In the genomic region with DNA sequence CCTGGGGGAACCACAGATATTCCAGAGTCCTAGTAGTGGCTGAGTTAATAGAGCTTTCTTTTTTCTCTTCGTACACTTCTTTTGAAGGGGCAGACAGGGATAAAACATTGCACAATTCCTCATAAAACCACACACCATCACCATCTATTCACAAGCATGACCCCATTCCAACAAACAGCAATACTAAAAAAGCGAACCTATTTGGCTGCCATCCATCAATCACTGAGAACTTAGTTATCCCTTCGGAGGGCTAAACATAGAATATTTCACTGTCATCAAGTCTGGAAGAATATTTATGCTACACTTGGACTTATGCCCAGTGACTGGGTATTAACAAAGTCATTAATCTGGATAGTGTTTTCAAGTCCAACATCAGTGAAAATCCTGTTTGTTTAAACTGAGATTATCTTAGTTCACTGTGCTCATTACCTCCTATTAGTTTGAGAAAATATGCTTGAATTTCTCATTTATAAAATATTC, we compare ENCODE assay signal across 1 cellular context.
TF ChIP-seq lines count a peak whose summit lies in the region.

No MANE protein-coding gene starts in this region.

TF ChIP-seq in HEK293, 187 proteins besides CTCF, POLR2A, EP300 and RAD21 (continued from another document and continues in another):
- TF ChIP-seq MYNN (tag by site-specific recombination; IDR thresholded peaks at IDR 0.05; ENCODE audit: borderline replicate concordance) = no peak
- TF ChIP-seq, protein P1, sequence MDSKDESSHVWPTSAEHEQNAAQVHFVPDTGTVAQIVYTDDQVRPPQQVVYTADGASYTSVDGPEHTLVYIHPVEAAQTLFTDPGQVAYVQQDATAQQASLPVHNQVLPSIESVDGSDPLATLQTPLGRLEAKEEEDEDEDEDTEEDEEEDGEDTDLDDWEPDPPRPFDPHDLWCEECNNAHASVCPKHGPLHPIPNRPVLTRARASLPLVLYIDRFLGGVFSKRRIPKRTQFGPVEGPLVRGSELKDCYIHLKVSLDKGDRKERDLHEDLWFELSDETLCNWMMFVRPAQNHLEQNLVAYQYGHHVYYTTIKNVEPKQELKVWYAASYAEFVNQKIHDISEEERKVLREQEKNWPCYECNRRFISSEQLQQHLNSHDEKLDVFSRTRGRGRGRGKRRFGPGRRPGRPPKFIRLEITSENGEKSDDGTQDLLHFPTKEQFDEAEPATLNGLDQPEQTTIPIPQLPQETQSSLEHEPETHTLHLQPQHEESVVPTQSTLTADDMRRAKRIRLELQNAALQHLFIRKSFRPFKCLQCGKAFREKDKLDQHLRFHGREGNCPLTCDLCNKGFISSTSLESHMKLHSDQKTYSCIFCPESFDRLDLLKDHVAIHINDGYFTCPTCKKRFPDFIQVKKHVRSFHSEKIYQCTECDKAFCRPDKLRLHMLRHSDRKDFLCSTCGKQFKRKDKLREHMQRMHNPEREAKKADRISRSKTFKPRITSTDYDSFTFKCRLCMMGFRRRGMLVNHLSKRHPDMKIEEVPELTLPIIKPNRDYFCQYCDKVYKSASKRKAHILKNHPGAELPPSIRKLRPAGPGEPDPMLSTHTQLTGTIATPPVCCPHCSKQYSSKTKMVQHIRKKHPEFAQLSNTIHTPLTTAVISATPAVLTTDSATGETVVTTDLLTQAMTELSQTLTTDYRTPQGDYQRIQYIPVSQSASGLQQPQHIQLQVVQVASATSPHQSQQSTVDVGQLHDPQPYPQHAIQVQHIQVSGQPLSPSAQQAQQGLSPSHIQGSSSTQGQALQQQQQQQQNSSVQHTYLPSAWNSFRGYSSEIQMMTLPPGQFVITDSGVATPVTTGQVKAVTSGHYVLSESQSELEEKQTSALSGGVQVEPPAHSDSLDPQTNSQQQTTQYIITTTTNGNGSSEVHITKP (tag by site-specific recombination; IDR thresholded peaks at IDR 0.05) = peak; percentile 74
- TF ChIP-seq ZSCAN23 (tag by site-specific recombination; IDR thresholded peaks at IDR 0.05) = peak; percentile 80; the same call in 1 of the 2 replicates
- TF ChIP-seq TCF7L2 (IDR thresholded peaks at IDR 0.05; ENCODE audit: borderline replicate concordance, low read depth, low read length) = peak; percentile 75; the same call in 1 of the 2 replicates
- TF ChIP-seq, protein P2, sequence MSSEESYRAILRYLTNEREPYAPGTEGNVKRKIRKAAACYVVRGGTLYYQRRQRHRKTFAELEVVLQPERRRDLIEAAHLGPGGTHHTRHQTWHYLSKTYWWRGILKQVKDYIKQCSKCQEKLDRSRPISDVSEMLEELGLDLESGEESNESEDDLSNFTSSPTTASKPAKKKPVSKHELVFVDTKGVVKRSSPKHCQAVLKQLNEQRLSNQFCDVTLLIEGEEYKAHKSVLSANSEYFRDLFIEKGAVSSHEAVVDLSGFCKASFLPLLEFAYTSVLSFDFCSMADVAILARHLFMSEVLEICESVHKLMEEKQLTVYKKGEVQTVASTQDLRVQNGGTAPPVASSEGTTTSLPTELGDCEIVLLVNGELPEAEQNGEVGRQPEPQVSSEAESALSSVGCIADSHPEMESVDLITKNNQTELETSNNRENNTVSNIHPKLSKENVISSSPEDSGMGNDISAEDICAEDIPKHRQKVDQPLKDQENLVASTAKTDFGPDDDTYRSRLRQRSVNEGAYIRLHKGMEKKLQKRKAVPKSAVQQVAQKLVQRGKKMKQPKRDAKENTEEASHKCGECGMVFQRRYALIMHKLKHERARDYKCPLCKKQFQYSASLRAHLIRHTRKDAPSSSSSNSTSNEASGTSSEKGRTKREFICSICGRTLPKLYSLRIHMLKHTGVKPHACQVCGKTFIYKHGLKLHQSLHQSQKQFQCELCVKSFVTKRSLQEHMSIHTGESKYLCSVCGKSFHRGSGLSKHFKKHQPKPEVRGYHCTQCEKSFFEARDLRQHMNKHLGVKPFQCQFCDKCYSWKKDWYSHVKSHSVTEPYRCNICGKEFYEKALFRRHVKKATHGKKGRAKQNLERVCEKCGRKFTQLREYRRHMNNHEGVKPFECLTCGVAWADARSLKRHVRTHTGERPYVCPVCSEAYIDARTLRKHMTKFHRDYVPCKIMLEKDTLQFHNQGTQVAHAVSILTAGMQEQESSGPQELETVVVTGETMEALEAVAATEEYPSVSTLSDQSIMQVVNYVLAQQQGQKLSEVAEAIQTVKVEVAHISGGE (tag by site-specific recombination; conservative IDR thresholded peaks at IDR 0.05; ENCODE audit: low read depth) = no peak
- TF ChIP-seq ZNF423 (tag by site-specific recombination; IDR thresholded peaks at IDR 0.05) = no peak
- TF ChIP-seq ZNF140 (tag by site-specific recombination; IDR thresholded peaks at IDR 0.05) = no peak
- TF ChIP-seq ZFP41 (tag by site-specific recombination; IDR thresholded peaks at IDR 0.05; ENCODE audit: borderline replicate concordance) = no peak
- no peak for TF ChIP-seq ZNF776 (tag by site-specific recombination; IDR thresholded peaks at IDR 0.05; ENCODE audit: borderline replicate concordance)
- TF ChIP-seq ZNF623 (tag by site-specific recombination; IDR thresholded peaks at IDR 0.05) = no peak
- TF ChIP-seq ZNF184 (tag by site-specific recombination; IDR thresholded peaks at IDR 0.05) = no peak
- no peak for TF ChIP-seq ZNF169 (tag by site-specific recombination; IDR thresholded peaks at IDR 0.05)
- TF ChIP-seq HOXD13 (CRISPR knock-in tag; IDR thresholded peaks at IDR 0.05; ENCODE audit: borderline replicate concordance) = peak; percentile 50; the same call in 1 of the 2 replicates
- no peak for TF ChIP-seq KLF1 (tag by site-specific recombination; IDR thresholded peaks at IDR 0.05)
- peak; percentile 74; the same call in 1 of the 2 replicates for TF ChIP-seq ZNF2 (tag by site-specific recombination; IDR thresholded peaks at IDR 0.05)
- no peak for TF ChIP-seq ZNF530 (tag by site-specific recombination; IDR thresholded peaks at IDR 0.05; ENCODE audit: low read depth)
- TF ChIP-seq ZNF701 (tag by site-specific recombination; IDR thresholded peaks at IDR 0.05) = no peak
- TF ChIP-seq ZNF585B (tag by site-specific recombination; IDR thresholded peaks at IDR 0.05) = no peak
- TF ChIP-seq, protein P3, sequence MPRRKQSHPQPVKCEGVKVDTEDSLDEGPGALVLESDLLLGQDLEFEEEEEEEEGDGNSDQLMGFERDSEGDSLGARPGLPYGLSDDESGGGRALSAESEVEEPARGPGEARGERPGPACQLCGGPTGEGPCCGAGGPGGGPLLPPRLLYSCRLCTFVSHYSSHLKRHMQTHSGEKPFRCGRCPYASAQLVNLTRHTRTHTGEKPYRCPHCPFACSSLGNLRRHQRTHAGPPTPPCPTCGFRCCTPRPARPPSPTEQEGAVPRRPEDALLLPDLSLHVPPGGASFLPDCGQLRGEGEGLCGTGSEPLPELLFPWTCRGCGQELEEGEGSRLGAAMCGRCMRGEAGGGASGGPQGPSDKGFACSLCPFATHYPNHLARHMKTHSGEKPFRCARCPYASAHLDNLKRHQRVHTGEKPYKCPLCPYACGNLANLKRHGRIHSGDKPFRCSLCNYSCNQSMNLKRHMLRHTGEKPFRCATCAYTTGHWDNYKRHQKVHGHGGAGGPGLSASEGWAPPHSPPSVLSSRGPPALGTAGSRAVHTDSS (tag by site-specific recombination; IDR thresholded peaks at IDR 0.05) = peak; percentile 58
- no peak for TF ChIP-seq HOXA7 (CRISPR knock-in tag; IDR thresholded peaks at IDR 0.05; ENCODE audit: borderline replicate concordance)
- TF ChIP-seq, protein P4, sequence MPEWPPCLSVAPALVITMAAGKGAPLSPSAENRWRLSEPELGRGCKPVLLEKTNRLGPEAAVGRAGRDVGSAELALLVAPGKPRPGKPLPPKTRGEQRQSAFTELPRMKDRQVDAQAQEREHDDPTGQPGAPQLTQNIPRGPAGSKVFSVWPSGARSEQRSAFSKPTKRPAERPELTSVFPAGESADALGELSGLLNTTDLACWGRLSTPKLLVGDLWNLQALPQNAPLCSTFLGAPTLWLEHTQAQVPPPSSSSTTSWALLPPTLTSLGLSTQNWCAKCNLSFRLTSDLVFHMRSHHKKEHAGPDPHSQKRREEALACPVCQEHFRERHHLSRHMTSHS (tag by site-specific recombination; IDR thresholded peaks at IDR 0.05) = peak; percentile 95
- TF ChIP-seq ZNF48 (tag by site-specific recombination; IDR thresholded peaks at IDR 0.05) = no peak
- TF ChIP-seq ZNF529 (tag by site-specific recombination; IDR thresholded peaks at IDR 0.05; ENCODE audit: insufficient replicate concordance) = no peak
- TF ChIP-seq, protein P5, sequence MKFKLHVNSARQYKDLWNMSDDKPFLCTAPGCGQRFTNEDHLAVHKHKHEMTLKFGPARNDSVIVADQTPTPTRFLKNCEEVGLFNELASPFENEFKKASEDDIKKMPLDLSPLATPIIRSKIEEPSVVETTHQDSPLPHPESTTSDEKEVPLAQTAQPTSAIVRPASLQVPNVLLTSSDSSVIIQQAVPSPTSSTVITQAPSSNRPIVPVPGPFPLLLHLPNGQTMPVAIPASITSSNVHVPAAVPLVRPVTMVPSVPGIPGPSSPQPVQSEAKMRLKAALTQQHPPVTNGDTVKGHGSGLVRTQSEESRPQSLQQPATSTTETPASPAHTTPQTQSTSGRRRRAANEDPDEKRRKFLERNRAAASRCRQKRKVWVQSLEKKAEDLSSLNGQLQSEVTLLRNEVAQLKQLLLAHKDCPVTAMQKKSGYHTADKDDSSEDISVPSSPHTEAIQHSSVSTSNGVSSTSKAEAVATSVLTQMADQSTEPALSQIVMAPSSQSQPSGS (tag by site-specific recombination; IDR thresholded peaks at IDR 0.05; ENCODE audit: low read depth) = peak; percentile 87
- peak; percentile 91 for TF ChIP-seq ZXDB (tag by site-specific recombination; IDR thresholded peaks at IDR 0.05)
- TF ChIP-seq ZNF302 (tag by site-specific recombination; IDR thresholded peaks at IDR 0.05; ENCODE audit: low read depth) = no peak
- TF ChIP-seq ZNF747 (tag by site-specific recombination; IDR thresholded peaks at IDR 0.05) = no peak
- TF ChIP-seq ZFP3 (tag by site-specific recombination; IDR thresholded peaks at IDR 0.05; ENCODE audit: low read depth) = no peak
- TF ChIP-seq OSR2 (tag by site-specific recombination; IDR thresholded peaks at IDR 0.05) = peak; percentile 97
- TF ChIP-seq ZNF76 (tag by site-specific recombination; IDR thresholded peaks at IDR 0.05; ENCODE audit: borderline replicate concordance, low read depth) = no peak; the same call in 1 of the 2 replicates
- TF ChIP-seq ZNF677 (tag by site-specific recombination; IDR thresholded peaks at IDR 0.05) = no peak
- no peak for TF ChIP-seq SCRT2 (tag by site-specific recombination; IDR thresholded peaks at IDR 0.05)
- TF ChIP-seq, protein P6, sequence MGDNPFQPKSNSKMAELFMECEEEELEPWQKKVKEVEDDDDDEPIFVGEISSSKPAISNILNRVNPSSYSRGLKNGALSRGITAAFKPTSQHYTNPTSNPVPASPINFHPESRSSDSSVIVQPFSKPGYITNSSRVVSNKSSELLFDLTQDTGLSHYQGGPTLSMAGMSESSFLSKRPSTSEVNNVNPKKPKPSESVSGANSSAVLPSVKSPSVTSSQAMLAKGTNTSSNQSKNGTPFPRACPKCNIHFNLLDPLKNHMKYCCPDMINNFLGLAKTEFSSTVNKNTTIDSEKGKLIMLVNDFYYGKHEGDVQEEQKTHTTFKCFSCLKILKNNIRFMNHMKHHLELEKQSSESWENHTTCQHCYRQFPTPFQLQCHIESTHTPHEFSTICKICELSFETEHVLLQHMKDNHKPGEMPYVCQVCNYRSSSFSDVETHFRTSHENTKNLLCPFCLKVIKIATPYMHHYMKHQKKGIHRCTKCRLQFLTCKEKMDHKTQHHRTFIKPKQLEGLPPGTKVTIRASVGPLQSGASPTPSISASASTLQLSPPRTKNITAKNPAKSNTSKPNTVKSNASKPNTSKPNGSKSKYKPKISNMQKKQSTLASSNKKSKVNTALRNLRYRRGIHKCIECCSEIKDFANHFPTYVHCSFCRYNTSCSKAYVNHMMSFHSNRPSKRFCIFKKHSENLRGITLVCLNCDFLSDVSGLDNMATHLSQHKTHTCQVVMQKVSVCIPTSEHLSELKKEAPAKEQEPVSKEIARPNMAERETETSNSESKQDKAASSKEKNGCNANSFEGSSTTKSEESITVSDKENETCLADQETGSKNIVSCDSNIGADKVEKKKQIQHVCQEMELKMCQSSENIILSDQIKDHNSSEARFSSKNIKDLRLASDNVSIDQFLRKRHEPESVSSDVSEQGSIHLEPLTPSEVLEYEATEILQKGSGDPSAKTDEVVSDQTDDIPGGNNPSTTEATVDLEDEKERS (tag by site-specific recombination; IDR thresholded peaks at IDR 0.05) = no peak
- TF ChIP-seq ZNF157 (tag by site-specific recombination; IDR thresholded peaks at IDR 0.05) = no peak
- no peak for TF ChIP-seq ZNF239 (tag by site-specific recombination; IDR thresholded peaks at IDR 0.05)
- TF ChIP-seq ZNF354C (tag by site-specific recombination; IDR thresholded peaks at IDR 0.05; ENCODE audit: borderline replicate concordance, low read depth) = no peak
- peak; percentile 71 for TF ChIP-seq ZFP69B (tag by site-specific recombination; IDR thresholded peaks at IDR 0.05)
- no peak for TF ChIP-seq RBAK (tag by site-specific recombination; IDR thresholded peaks at IDR 0.05)
- TF ChIP-seq SP2 (tag by site-specific recombination; IDR thresholded peaks at IDR 0.05) = peak; percentile 24; the same call in 1 of the 2 replicates
- no peak for TF ChIP-seq ZNF114 (tag by site-specific recombination; IDR thresholded peaks at IDR 0.05)
- TF ChIP-seq ZNF654 (tag by site-specific recombination; IDR thresholded peaks at IDR 0.05; ENCODE audit: low read depth) = 0 out of 2 replicates have a peak, but pooled peaks have one; percentile 10
- TF ChIP-seq IKZF3 (tag by site-specific recombination; IDR thresholded peaks at IDR 0.05) = peak; percentile 83
- TF ChIP-seq ZBTB7A (tag by site-specific recombination; IDR thresholded peaks at IDR 0.05; ENCODE audit: low read depth) = no peak
- peak; percentile 49; the same call in 1 of the 2 replicates for TF ChIP-seq ZBTB21 (tag by site-specific recombination; IDR thresholded peaks at IDR 0.05)
- TF ChIP-seq, protein P7, sequence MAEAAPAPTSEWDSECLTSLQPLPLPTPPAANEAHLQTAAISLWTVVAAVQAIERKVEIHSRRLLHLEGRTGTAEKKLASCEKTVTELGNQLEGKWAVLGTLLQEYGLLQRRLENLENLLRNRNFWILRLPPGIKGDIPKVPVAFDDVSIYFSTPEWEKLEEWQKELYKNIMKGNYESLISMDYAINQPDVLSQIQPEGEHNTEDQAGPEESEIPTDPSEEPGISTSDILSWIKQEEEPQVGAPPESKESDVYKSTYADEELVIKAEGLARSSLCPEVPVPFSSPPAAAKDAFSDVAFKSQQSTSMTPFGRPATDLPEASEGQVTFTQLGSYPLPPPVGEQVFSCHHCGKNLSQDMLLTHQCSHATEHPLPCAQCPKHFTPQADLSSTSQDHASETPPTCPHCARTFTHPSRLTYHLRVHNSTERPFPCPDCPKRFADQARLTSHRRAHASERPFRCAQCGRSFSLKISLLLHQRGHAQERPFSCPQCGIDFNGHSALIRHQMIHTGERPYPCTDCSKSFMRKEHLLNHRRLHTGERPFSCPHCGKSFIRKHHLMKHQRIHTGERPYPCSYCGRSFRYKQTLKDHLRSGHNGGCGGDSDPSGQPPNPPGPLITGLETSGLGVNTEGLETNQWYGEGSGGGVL (tag by site-specific recombination; IDR thresholded peaks at IDR 0.05) = peak; percentile 63
- no peak for TF ChIP-seq ZNF660 (tag by site-specific recombination; IDR thresholded peaks at IDR 0.05)
